In the genomic region with DNA sequence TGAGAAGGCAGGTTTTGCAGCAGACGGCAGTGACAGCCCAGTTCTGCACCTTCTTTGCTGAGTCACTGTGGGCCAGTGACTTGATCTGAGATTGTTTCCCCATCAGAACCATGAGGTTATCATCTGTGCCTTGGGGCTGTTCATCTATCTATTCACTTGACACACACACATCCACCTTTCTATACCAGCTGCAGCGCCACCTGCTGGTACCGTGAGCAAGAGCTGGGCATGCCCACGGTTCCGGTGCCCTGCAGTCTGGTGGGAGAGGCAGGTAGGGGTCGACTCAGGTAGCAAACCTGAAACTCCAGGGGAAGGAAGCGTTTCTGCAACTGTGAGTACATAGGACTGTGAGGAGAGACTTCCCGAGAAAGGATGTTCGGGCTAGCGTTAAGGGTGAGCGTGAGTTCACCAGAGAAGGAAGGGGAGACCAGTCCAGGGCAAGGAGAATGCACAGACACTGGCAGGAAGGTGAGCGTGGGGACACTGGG, we compare ENCODE assay signal across 8 cellular contexts. TPM values are rescaled to one million over a fixed set of nuclear protein-coding genes. Genes with fewer than 3 reads are reported as not detected.
A peak's percentile ranks its signal among the peaks of the same experiment; 100 is the strongest.
DNase-seq lines count a peak whose midpoint lies in the region; TF ChIP-seq lines count a peak whose summit lies in the region.

No MANE protein-coding gene starts in this region.

- H3K79me2 ChIP-seq in OCI-LY3 (ENCODE audit: low read length) = no peaks in the 10 kb centered on the region

- no peak overlapping the region for H3K27ac ChIP-seq in OCI-LY3 (ENCODE audit: low read length)

- no peak overlapping the region for H3K9ac ChIP-seq in OCI-LY3 (ENCODE audit: low read length)

- peak; percentile 31 for DNase-seq in SIG-M5 treated with dmso at 0.1 percent for 504 hours (lab: John Stamatoyannopoulos, UW; ENCODE audit: unreplicated experiment)
- DNase-seq in SIG-M5 (lab: John Stamatoyannopoulos, UW) = no peak
- DNase-seq in activated T-cell treated with anti-CD3 and anti-CD28 coated beads, Interleukin-2, amount 50 U/mL, for 48 hours = peak; percentile 81 to 84
- peak; percentile 58 for DNase-seq in fibroblast of pulmonary artery (ENCODE audit: low read depth)
- no peak for DNase-seq in osteocyte (ENCODE audit: extremely low spot score, unreplicated experiment)
- DNase-seq in DMS114 treated with DMSO at 0.1 percent for 48 hours (lab: John Stamatoyannopoulos, UW; ENCODE audit: unreplicated experiment) = no peak
- no peak for DNase-seq in GM19240 (ENCODE audit: insufficient read length, low spot score)

- H3K36me3 Mint-ChIP-seq in osteocyte (ENCODE audit: unreplicated experiment) = peaks cover 36% of the 10 kb centered on the region

- no peaks in the 10 kb centered on the region for H3K4me1 ChIP-seq in OCI-LY3 (ENCODE audit: low read length)

- H4K20me1 ChIP-seq in OCI-LY3 (ENCODE audit: insufficient read depth, low read length) = peaks cover 36% of the 10 kb centered on the region

- peaks cover 74% of the 10 kb centered on the region for H3K36me3 ChIP-seq in OCI-LY3 (replicated peaks; ENCODE audit: low read depth, low read length)

- TF ChIP-seq CTCF in OCI-LY3 (IDR thresholded peaks at IDR 0.05; ENCODE audit: low read depth, low read length) (peak; percentile 92), fibroblast of pulmonary artery (IDR thresholded peaks at IDR 0.05; ENCODE audit: low read length, missing control alignments) (peak; percentile 86), osteocyte (IDR thresholded peaks at IDR 0.05) (peak; percentile 84)

- H3K4me3 ChIP-seq in OCI-LY3 (ENCODE audit: low read length) (no peak overlapping the region), fibroblast of pulmonary artery (replicated peaks; ENCODE audit: low read depth, low read length) (no peak overlapping the region)

- no peaks in the 10 kb centered on the region for H3K9me3 ChIP-seq in OCI-LY3 (ENCODE audit: insufficient read depth, low read length)

- no peak overlapping the region for H3K27ac Mint-ChIP-seq in osteocyte (ENCODE audit: unreplicated experiment)

- H3K4me2 ChIP-seq in OCI-LY3 (ENCODE audit: low read length) = no peak overlapping the region

- no peaks in the 10 kb centered on the region for H3K27me3 Mint-ChIP-seq in osteocyte (ENCODE audit: unreplicated experiment)

- H3K27me3 ChIP-seq in OCI-LY3 (ENCODE audit: low read depth, low read length) = no peaks in the 10 kb centered on the region

- H3K4me1 Mint-ChIP-seq in osteocyte (ENCODE audit: unreplicated experiment) = peaks cover 2% of the 10 kb centered on the region

- no peaks in the 10 kb centered on the region for H3K9me3 Mint-ChIP-seq in osteocyte (ENCODE audit: unreplicated experiment)

- no peak overlapping the region for H3K4me3 Mint-ChIP-seq in osteocyte (ENCODE audit: unreplicated experiment)

- H2AFZ ChIP-seq in OCI-LY3 (ENCODE audit: low read depth, low read length) = no peak overlapping the region

RNA-seq across cellular contexts. Expression of a gene that starts 7.5 kb away (rescaled TPM):
- 7.9 and 9.9 TPM in 2 replicates for total RNA-seq in osteocyte

RNA-seq across cellular contexts. Expression of a gene that starts 12.3 kb away (rescaled TPM):
- total RNA-seq in osteocyte = 1.8 and 3.4 TPM in 2 replicates

RNA-seq across cellular contexts. Expression of a gene that starts 12.7 kb away (rescaled TPM):
- 6.6 and 9.5 TPM in 2 replicates for total RNA-seq in osteocyte

RNA-seq across cellular contexts. Expression of a gene that starts 21.4 kb away (rescaled TPM):
- 277 and 286 TPM in 2 replicates for total RNA-seq in osteocyte

RNA-seq across cellular contexts. Expression of a gene that starts 34.2 kb away (rescaled TPM):
- not detected in 2 replicates for total RNA-seq in osteocyte

Comparison
In these comparisons a context has a peak if more than half of its experiments do, and no peak if none do; other contexts are left out.
1. DNase-seq: peak in SIG-M5 treated with dmso at 0.1 percent for 504 hours (single experiment), activated T-cell treated with anti-CD3 and anti-CD28 coated beads, Interleukin-2, amount 50 U/mL, for 48 hours (2 of 2) and fibroblast of pulmonary artery (single experiment); none in SIG-M5 (single experiment), osteocyte (single experiment), DMS114 treated with DMSO at 0.1 percent for 48 hours (single experiment) and GM19240 (single experiment).
2. Peak in every context shown above with its lines, with median percentiles within 50 percentile points of each other: CTCF ChIP-seq.